1 cellular context compared by ENCODE assay signal in the genomic region with DNA sequence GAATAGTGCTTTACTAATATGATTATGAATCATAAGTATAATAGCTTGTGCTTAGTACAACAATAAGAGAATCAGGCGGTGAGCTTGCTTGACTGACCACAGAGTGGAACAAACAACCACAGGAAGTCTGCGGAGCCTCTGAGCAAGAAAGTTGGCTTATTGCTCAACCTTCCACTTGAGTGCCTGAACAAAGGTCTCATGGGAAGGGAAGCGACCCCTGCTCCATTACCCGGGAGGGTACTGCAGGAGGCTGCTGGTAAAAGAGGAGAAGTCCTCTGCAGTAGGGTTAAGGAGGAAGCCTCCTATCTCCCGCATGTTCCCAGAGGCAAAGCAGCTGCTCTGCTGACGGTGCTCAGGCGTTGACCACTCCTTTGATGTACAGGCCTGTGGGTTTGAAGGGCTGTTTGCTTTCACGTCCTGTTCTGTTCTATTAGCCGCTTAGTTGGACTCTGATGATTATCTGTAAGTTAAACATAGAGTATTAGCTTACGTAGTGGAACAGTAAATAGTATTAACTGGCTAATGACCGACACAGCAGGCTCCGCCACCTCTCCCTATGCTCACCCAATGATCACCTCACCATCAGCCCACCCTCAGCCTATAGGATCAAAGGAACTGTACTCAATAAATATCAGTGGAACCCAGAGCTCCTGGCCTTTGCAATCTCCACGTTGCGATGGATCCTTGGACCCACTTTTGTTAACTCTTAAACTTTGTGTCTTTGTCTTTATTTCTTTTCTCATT.
A peak's percentile ranks its signal among the peaks of the same experiment; 100 is the strongest.
TF ChIP-seq lines count a peak whose summit lies in the region.

No MANE protein-coding gene starts in this region.

TF ChIP-seq in HepG2, 621 proteins besides CTCF, POLR2A, EP300 and RAD21 (continued from another document and continues in another):
- TF ChIP-seq ASH2L (IDR thresholded peaks at IDR 0.05; ENCODE audit: insufficient read length, low read depth, low read length) (peak; percentile 55), ISX (CRISPR knock-in tag; conservative IDR thresholded peaks at IDR 0.05) (no peak), SALL2 (CRISPR knock-in tag; IDR thresholded peaks at IDR 0.05) (no peak), PHF8 (CRISPR knock-in tag; IDR thresholded peaks at IDR 0.05) (no peak; the same call in 1 of the 2 replicates), PRPF4 (IDR thresholded peaks at IDR 0.05; ENCODE audit: low read depth, low read length, poor library complexity, severe bottlenecking) (no peak), SOX13 (IDR thresholded peaks at IDR 0.05) (peak; percentile 57; the same call in 1 of the 2 replicates), SOX13 (CRISPR knock-in tag; conservative IDR thresholded peaks at IDR 0.05 in 1 of 2, IDR thresholded peaks at IDR 0.05 in 1 of 2) (peak in 1 of 2 experiments; percentile 80; a peak in 2 of 4 replicates), ZNF737 (CRISPR knock-in tag; IDR thresholded peaks at IDR 0.05; ENCODE audit: borderline replicate concordance) (no peak), ZSCAN12 (CRISPR knock-in tag; IDR thresholded peaks at IDR 0.05) (no peak), ZNF75D (CRISPR knock-in tag; IDR thresholded peaks at IDR 0.05; ENCODE audit: borderline replicate concordance) (no peak), MIER3 (CRISPR knock-in tag; IDR thresholded peaks at IDR 0.05; ENCODE audit: borderline replicate concordance) (no peak), ZNF883 (CRISPR knock-in tag; IDR thresholded peaks at IDR 0.05; ENCODE audit: not compliant biosample characterization) (peak; percentile 37), FOSL2 (CRISPR knock-in tag; IDR thresholded peaks at IDR 0.05) (peak; percentile 66), NR2C2 (CRISPR knock-in tag; IDR thresholded peaks at IDR 0.05; ENCODE audit: borderline replicate concordance) (peak; percentile 63), ZNF724P (CRISPR knock-in tag; IDR thresholded peaks at IDR 0.05; ENCODE audit: borderline replicate concordance) (no peak), HNRNPK (IDR thresholded peaks at IDR 0.05; ENCODE audit: low read depth, low read length, poor library complexity, severe bottlenecking) (no peak), POGZ (CRISPR knock-in tag; IDR thresholded peaks at IDR 0.05) (0 out of 2 replicates have a peak, but pooled peaks have one; percentile 27), AGO2 (optimal IDR thresholded peaks at IDR 0.05; ENCODE audit: low read depth, low read length) (no peak), ZNF572 (CRISPR knock-in tag; IDR thresholded peaks at IDR 0.05) (no peak), ZMYM2 (CRISPR knock-in tag; IDR thresholded peaks at IDR 0.05) (no peak), KLF13 (CRISPR knock-in tag; IDR thresholded peaks at IDR 0.05) (no peak), ZNF235 (CRISPR knock-in tag; IDR thresholded peaks at IDR 0.05; ENCODE audit: borderline replicate concordance) (no peak), SP4 (CRISPR knock-in tag; IDR thresholded peaks at IDR 0.05) (no peak; the same call in 1 of the 2 replicates), ZNF431 (CRISPR knock-in tag; IDR thresholded peaks at IDR 0.05; ENCODE audit: borderline replicate concordance, low read depth) (no peak; the same call in 1 of the 2 replicates), SMAD9 (CRISPR knock-in tag; IDR thresholded peaks at IDR 0.05) (no peak), ZC3H13 (CRISPR knock-in tag; IDR thresholded peaks at IDR 0.05) (no peak)
- TF ChIP-seq, protein P1, sequence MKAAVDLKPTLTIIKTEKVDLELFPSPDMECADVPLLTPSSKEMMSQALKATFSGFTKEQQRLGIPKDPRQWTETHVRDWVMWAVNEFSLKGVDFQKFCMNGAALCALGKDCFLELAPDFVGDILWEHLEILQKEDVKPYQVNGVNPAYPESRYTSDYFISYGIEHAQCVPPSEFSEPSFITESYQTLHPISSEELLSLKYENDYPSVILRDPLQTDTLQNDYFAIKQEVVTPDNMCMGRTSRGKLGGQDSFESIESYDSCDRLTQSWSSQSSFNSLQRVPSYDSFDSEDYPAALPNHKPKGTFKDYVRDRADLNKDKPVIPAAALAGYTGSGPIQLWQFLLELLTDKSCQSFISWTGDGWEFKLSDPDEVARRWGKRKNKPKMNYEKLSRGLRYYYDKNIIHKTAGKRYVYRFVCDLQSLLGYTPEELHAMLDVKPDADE (CRISPR knock-in tag; IDR thresholded peaks at IDR 0.05): no peak
- TF ChIP-seq, protein P2, sequence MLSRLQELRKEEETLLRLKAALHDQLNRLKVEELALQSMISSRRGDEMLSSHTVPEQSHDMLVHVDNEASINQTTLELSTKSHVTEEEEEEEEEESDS (CRISPR knock-in tag; IDR thresholded peaks at IDR 0.05; ENCODE audit: borderline replicate concordance): no peak; the same call in 1 of the 2 replicates
- TF ChIP-seq, protein P3, sequence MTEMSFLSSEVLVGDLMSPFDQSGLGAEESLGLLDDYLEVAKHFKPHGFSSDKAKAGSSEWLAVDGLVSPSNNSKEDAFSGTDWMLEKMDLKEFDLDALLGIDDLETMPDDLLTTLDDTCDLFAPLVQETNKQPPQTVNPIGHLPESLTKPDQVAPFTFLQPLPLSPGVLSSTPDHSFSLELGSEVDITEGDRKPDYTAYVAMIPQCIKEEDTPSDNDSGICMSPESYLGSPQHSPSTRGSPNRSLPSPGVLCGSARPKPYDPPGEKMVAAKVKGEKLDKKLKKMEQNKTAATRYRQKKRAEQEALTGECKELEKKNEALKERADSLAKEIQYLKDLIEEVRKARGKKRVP (CRISPR knock-in tag; IDR thresholded peaks at IDR 0.05): peak in 1 of 2 experiments; percentile 88; a peak in 2 of 4 replicates
- TF ChIP-seq, protein P4, sequence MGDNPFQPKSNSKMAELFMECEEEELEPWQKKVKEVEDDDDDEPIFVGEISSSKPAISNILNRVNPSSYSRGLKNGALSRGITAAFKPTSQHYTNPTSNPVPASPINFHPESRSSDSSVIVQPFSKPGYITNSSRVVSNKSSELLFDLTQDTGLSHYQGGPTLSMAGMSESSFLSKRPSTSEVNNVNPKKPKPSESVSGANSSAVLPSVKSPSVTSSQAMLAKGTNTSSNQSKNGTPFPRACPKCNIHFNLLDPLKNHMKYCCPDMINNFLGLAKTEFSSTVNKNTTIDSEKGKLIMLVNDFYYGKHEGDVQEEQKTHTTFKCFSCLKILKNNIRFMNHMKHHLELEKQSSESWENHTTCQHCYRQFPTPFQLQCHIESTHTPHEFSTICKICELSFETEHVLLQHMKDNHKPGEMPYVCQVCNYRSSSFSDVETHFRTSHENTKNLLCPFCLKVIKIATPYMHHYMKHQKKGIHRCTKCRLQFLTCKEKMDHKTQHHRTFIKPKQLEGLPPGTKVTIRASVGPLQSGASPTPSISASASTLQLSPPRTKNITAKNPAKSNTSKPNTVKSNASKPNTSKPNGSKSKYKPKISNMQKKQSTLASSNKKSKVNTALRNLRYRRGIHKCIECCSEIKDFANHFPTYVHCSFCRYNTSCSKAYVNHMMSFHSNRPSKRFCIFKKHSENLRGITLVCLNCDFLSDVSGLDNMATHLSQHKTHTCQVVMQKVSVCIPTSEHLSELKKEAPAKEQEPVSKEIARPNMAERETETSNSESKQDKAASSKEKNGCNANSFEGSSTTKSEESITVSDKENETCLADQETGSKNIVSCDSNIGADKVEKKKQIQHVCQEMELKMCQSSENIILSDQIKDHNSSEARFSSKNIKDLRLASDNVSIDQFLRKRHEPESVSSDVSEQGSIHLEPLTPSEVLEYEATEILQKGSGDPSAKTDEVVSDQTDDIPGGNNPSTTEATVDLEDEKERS (CRISPR knock-in tag; IDR thresholded peaks at IDR 0.05): no peak
- TF ChIP-seq, protein P5, sequence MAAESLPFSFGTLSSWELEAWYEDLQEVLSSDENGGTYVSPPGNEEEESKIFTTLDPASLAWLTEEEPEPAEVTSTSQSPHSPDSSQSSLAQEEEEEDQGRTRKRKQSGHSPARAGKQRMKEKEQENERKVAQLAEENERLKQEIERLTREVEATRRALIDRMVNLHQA (CRISPR knock-in tag; IDR thresholded peaks at IDR 0.05): 0 out of 2 replicates have a peak, but pooled peaks have one; percentile 65
- TF ChIP-seq, protein P6, sequence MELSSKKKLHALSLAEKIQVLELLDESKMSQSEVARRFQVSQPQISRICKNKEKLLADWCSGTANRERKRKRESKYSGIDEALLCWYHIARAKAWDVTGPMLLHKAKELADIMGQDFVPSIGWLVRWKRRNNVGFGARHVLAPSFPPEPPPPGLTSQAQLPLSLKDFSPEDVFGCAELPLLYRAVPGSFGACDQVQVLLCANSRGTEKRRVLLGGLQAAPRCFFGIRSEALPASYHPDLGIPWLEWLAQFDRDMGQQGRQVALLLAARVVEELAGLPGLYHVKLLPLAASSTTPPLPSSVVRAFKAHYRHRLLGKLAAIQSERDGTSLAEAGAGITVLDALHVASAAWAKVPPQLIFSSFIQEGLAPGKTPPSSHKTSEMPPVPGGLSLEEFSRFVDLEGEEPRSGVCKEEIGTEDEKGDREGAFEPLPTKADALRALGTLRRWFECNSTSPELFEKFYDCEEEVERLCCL (CRISPR knock-in tag; IDR thresholded peaks at IDR 0.05; ENCODE audit: borderline replicate concordance): no peak
- TF ChIP-seq, protein P7, sequence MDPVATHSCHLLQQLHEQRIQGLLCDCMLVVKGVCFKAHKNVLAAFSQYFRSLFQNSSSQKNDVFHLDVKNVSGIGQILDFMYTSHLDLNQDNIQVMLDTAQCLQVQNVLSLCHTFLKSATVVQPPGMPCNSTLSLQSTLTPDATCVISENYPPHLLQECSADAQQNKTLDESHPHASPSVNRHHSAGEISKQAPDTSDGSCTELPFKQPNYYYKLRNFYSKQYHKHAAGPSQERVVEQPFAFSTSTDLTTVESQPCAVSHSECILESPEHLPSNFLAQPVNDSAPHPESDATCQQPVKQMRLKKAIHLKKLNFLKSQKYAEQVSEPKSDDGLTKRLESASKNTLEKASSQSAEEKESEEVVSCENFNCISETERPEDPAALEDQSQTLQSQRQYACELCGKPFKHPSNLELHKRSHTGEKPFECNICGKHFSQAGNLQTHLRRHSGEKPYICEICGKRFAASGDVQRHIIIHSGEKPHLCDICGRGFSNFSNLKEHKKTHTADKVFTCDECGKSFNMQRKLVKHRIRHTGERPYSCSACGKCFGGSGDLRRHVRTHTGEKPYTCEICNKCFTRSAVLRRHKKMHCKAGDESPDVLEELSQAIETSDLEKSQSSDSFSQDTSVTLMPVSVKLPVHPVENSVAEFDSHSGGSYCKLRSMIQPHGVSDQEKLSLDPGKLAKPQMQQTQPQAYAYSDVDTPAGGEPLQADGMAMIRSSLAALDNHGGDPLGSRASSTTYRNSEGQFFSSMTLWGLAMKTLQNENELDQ (CRISPR knock-in tag; IDR thresholded peaks at IDR 0.05; ENCODE audit: borderline replicate concordance): no peak
- TF ChIP-seq, protein P8, sequence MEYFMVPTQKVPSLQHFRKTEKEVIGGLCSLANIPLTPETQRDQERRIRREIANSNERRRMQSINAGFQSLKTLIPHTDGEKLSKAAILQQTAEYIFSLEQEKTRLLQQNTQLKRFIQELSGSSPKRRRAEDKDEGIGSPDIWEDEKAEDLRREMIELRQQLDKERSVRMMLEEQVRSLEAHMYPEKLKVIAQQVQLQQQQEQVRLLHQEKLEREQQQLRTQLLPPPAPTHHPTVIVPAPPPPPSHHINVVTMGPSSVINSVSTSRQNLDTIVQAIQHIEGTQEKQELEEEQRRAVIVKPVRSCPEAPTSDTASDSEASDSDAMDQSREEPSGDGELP (IDR thresholded peaks at IDR 0.05; ENCODE audit: borderline replicate concordance, low read depth): peak; percentile 87
- TF ChIP-seq, protein P9, sequence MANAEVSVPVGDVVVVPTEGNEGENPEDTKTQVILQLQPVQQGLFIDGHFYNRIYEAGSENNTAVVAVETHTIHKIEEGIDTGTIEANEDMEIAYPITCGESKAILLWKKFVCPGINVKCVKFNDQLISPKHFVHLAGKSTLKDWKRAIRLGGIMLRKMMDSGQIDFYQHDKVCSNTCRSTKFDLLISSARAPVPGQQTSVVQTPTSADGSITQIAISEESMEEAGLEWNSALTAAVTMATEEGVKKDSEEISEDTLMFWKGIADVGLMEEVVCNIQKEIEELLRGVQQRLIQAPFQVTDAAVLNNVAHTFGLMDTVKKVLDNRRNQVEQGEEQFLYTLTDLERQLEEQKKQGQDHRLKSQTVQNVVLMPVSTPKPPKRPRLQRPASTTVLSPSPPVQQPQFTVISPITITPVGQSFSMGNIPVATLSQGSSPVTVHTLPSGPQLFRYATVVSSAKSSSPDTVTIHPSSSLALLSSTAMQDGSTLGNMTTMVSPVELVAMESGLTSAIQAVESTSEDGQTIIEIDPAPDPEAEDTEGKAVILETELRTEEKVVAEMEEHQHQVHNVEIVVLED (CRISPR knock-in tag; IDR thresholded peaks at IDR 0.05; ENCODE audit: borderline replicate concordance): no peak
- TF ChIP-seq, protein P10, sequence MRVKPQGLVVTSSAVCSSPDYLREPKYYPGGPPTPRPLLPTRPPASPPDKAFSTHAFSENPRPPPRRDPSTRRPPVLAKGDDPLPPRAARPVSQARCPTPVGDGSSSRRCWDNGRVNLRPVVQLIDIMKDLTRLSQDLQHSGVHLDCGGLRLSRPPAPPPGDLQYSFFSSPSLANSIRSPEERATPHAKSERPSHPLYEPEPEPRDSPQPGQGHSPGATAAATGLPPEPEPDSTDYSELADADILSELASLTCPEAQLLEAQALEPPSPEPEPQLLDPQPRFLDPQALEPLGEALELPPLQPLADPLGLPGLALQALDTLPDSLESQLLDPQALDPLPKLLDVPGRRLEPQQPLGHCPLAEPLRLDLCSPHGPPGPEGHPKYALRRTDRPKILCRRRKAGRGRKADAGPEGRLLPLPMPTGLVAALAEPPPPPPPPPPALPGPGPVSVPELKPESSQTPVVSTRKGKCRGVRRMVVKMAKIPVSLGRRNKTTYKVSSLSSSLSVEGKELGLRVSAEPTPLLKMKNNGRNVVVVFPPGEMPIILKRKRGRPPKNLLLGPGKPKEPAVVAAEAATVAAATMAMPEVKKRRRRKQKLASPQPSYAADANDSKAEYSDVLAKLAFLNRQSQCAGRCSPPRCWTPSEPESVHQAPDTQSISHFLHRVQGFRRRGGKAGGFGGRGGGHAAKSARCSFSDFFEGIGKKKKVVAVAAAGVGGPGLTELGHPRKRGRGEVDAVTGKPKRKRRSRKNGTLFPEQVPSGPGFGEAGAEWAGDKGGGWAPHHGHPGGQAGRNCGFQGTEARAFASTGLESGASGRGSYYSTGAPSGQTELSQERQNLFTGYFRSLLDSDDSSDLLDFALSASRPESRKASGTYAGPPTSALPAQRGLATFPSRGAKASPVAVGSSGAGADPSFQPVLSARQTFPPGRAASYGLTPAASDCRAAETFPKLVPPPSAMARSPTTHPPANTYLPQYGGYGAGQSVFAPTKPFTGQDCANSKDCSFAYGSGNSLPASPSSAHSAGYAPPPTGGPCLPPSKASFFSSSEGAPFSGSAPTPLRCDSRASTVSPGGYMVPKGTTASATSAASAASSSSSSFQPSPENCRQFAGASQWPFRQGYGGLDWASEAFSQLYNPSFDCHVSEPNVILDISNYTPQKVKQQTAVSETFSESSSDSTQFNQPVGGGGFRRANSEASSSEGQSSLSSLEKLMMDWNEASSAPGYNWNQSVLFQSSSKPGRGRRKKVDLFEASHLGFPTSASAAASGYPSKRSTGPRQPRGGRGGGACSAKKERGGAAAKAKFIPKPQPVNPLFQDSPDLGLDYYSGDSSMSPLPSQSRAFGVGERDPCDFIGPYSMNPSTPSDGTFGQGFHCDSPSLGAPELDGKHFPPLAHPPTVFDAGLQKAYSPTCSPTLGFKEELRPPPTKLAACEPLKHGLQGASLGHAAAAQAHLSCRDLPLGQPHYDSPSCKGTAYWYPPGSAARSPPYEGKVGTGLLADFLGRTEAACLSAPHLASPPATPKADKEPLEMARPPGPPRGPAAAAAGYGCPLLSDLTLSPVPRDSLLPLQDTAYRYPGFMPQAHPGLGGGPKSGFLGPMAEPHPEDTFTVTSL (CRISPR knock-in tag; IDR thresholded peaks at IDR 0.05; ENCODE audit: borderline replicate concordance): 0 out of 2 replicates have a peak, but pooled peaks have one; percentile 36
